ENCODE assay signal across 8 cellular contexts in genomic region chr2:227482638-227483340, GRCh38. TPM values are rescaled to one million over a fixed set of nuclear protein-coding genes. Genes with fewer than 3 reads are reported as not detected.
DNase-seq lines count a peak whose midpoint lies in the region; ATAC-seq and TF ChIP-seq lines count a peak whose summit lies in the region.

No MANE protein-coding gene starts in this region.

- peaks cover 2% of the 10 kb centered on the region for H4K20me1 ChIP-seq in fibroblast of lung (ENCODE audit: control insufficient read depth, extremely low read depth, insufficient read depth, low read length)

- H3K4me3 ChIP-seq in fibroblast of lung (replicated peaks in 1 of 4; ENCODE audit: control extremely low read depth in 1 of 4, insufficient read depth in 1 of 4, low read depth in 3 of 4, low read length in 4 of 4), result no peak overlapping the region
- no peak overlapping the region for H3K4me3 ChIP-seq in ovary

- H3K9ac ChIP-seq in fibroblast of lung (ENCODE audit: insufficient read depth, low read length), result no peak overlapping the region

- H3K36me3 ChIP-seq in fibroblast of lung (ENCODE audit: control insufficient read depth, insufficient read depth, low read length), result no peaks in the 10 kb centered on the region
- H3K36me3 ChIP-seq in ovary, result no peaks in the 10 kb centered on the region

- no peak overlapping the region for H3K27ac Mint-ChIP-seq in Calu3 (ENCODE audit: unreplicated experiment)

- in situ Hi-C loops in GM13976 (cut with MboI; ENCODE audit: low sequenced_read_pairs, unreplicated experiment), result no loop called here
- in situ Hi-C loops in KBM-7 (cut with MboI; ENCODE audit: low pct_unique_long_range_greater_than_20kb, low sequenced_read_pairs), result no loop called here

- BruUV-seq in Calu3 (replicated peaks; lab: Mats Ljungman, UMichigan), result no TSS peak

- TF ChIP-seq CTCF in GM13976 (IDR thresholded peaks at IDR 0.05; ENCODE audit: borderline replicate concordance, control extremely low read depth, extremely low read depth, insufficient read depth, missing control alignments) (no peak), fibroblast of lung (conservative IDR thresholded peaks at IDR 0.05 in 1 of 2, IDR thresholded peaks at IDR 0.05 in 1 of 2; ENCODE audit: low read depth in 1 of 2, low read length in 2 of 2) (no peak), Calu3 (IDR thresholded peaks at IDR 0.05; ENCODE audit: unreplicated experiment) (no peak), ovary (IDR thresholded peaks at IDR 0.05) (no peak)

- 88 to 92% (median 90%) methylated on average over 1 of the region's 1 CpG for WGBS in ovary, 3 donors

- peak; percentile 77 for DNase-seq in GM13976 (ENCODE audit: low spot score)
- peak; percentile 47 for DNase-seq in KBM-7
- peak; percentile 42 to 47 for DNase-seq in fibroblast of lung (ENCODE audit: low read depth in 2 of 2)
- no peak for DNase-seq in Calu3
- no peak for DNase-seq in ovary
- no peak for DNase-seq in Right ventricle myocardium inferior (ENCODE audit: missing footprints)
- no peak for DNase-seq in SW 1271 (lab: John Stamatoyannopoulos, UW)

- CTCF ChIA-PET in Calu3 (lab: Charles Lee), result no interaction called here

- H2AFZ ChIP-seq in fibroblast of lung (ENCODE audit: low read length), result no peak overlapping the region

- H3K27me3 Mint-ChIP-seq in Calu3 (ENCODE audit: unreplicated experiment), result no peaks in the 10 kb centered on the region

- no peak for TF ChIP-seq EP300 in ovary (IDR thresholded peaks at IDR 0.05)

- peak; percentile 81 for ATAC-seq in GM21576 (IDR thresholded peaks at IDR 0.05; ENCODE audit: unreplicated experiment)
- ATAC-seq in Right ventricle myocardium inferior, result no peak

- H3K27ac ChIP-seq in fibroblast of lung (ENCODE audit: insufficient read depth, low read length), result no peak overlapping the region
- no peak overlapping the region for H3K27ac ChIP-seq in ovary

- peaks cover 61% of the 10 kb centered on the region for H3K4me1 Mint-ChIP-seq in Calu3 (ENCODE audit: low read depth, unreplicated experiment)

- no peaks in the 10 kb centered on the region for H3K9me3 ChIP-seq in fibroblast of lung (ENCODE audit: control insufficient read depth, insufficient read depth, low read depth, low read length)
- H3K9me3 ChIP-seq in ovary, result no peaks in the 10 kb centered on the region

- peak overlapping the region; percentile 29 for H3K4me2 ChIP-seq in fibroblast of lung (ENCODE audit: extremely low read depth, insufficient read depth, low read length)

- H3K4me1 ChIP-seq in fibroblast of lung (ENCODE audit: control insufficient read depth, extremely low read depth, insufficient read depth, low read length) (peaks cover 2% of the 10 kb centered on the region), ovary (ENCODE audit: insufficient read depth) (peaks cover 2% of the 10 kb centered on the region)

- H3K27me3 ChIP-seq in fibroblast of lung (ENCODE audit: control insufficient read depth, insufficient read depth, low read length) (no peaks in the 10 kb centered on the region), ovary (no peaks in the 10 kb centered on the region)

- no peaks in the 10 kb centered on the region for H3K9me3 Mint-ChIP-seq in Calu3 (ENCODE audit: low read depth, unreplicated experiment)

- peaks cover 21% of the 10 kb centered on the region for H3K36me3 Mint-ChIP-seq in Calu3 (ENCODE audit: insufficient read depth, unreplicated experiment)

- peaks cover 95% of the 10 kb centered on the region for H3K79me2 ChIP-seq in fibroblast of lung (ENCODE audit: control insufficient read depth, insufficient read depth, low read length)

- H3K4me3 Mint-ChIP-seq in Calu3 (ENCODE audit: low read depth, unreplicated experiment), result no peak overlapping the region

- no peak for TF ChIP-seq POLR2A in ovary (IDR thresholded peaks at IDR 0.05)

- intact Hi-C loops in Calu3 (cut with micrococcal nuclease; ENCODE audit: unreplicated experiment) (loop anchor here (10.0 kb wide), 3 partner anchors 52 to 402 kb away; no protein-coding TSS in a partner anchor), ovary (cut with DNase I) (loop anchor here in 1 of 4 donors (10.0 kb wide), 1 partner anchor 282 kb away; no protein-coding TSS in a partner anchor), Right ventricle myocardium inferior (cut with DNase I) (no loop called here)

RNA-seq across cellular contexts. Expression of gene AGFG1, which starts 10.8 kb away (rescaled TPM):
- 31.1 and 40.0 TPM in 2 replicates for total RNA-seq in fibroblast of lung
- 113 and 128 TPM in 2 replicates for polyA plus RNA-seq in fibroblast of lung
- polyA plus RNA-seq in fibroblast of lung (2012), result 50.6 and 56.6 TPM in 2 replicates
- 167 and 206 TPM in 2 replicates for polyA minus RNA-seq in fibroblast of lung (ENCODE audit: low replicate concordance)
- total RNA-seq in Calu3 (2022), result 115 and 126 TPM in 2 replicates
- total RNA-seq in ovary, result 10 to 100 TPM; 21.3 to 78.9 (median 52.2) TPM
- 10 to 100 TPM; 22.4 to 49.7 TPM for polyA plus RNA-seq in ovary
- 57.8 TPM for total RNA-seq in Right ventricle myocardium inferior

Comparison
In these comparisons a context has a peak if more than half of its experiments do, and no peak if none do; other contexts are left out.
1. DNase-seq: peak in GM13976 (single experiment), KBM-7 (single experiment) and fibroblast of lung (2 of 2); none in Calu3 (single experiment), ovary (0 of 5), Right ventricle myocardium inferior (single experiment) and SW 1271 (0 of 2).